In genomic region chr2:73946666-73947065, GRCh38 we compare ENCODE assay signal across 21 cellular contexts. TPM values are rescaled to one million over a fixed set of nuclear protein-coding genes. Genes with fewer than 3 reads are reported as not detected.
DNase-seq lines count a peak whose midpoint lies in the region; ATAC-seq, FAIRE-seq and TF ChIP-seq lines count a peak whose summit lies in the region.
"Had no signal": no experiment of that assay in that cellular context is flagged by ENCODE, and none has a peak within 500 bp of the region (broad histone marks: within the 10 kb centered on the region; RNA-seq: fewer than 3 reads in every experiment).

No MANE protein-coding gene starts in this region.

- H3K4me1 Mint-ChIP-seq in CD4-positive, CD25-positive, alpha-beta regulatory T cell = peaks cover 25 to 98% (median 60%) of the 10 kb centered on the region in 4 donors
- H3K4me1 Mint-ChIP-seq in CD8-positive, alpha-beta memory T cell = peaks cover 52 to 75% (median 69%) of the 10 kb centered on the region in 3 donors
- peaks cover 69% of the 10 kb centered on the region for H3K4me1 Mint-ChIP-seq in dendritic cell treated with granulocyte-macrophage colony-stimulating factor and Interleukin-4, amounts not matched to agents 40 ng/mL and 50 ng/mL, for 4 days (ENCODE audit: low read depth)
- H3K4me1 Mint-ChIP-seq in naive thymus-derived CD8-positive, alpha-beta T cell = peaks cover 35 to 85% (median 84%) of the 10 kb centered on the region in 4 donors

- DNase-seq in CD4-positive, CD25-positive, alpha-beta regulatory T cell = no peak
- no peak for DNase-seq in CD8-positive, alpha-beta memory T cell
- no peak for DNase-seq in naive thymus-derived CD8-positive, alpha-beta T cell
- DNase-seq in GM12891 (ENCODE audit: insufficient read length, low spot score) = no peak
- DNase-seq in superior temporal gyrus (ENCODE audit: extremely low spot score) = no peak
- DNase-seq: DMS153, GDM1, H7, Karpas-422, NCI-H1417 treated with DMSO at 0.1 percent for 48 hours, NCI-H187 treated with DMSO at 0.1 percent for 48 hours, NCI-H345, NCI-H524 treated with DMSO at 0.1 percent for 48 hours, PC-3, RPMI8226, SHP77 treated with DMSO at 0.1 percent for 48 hours had no signal

- H3K27ac ChIP-seq in CD4-positive, CD25-positive, alpha-beta regulatory T cell (ENCODE audit: insufficient read depth, low read length, poor library complexity, severe bottlenecking) = no peak overlapping the region
- no peak overlapping the region for H3K27ac ChIP-seq in CD8-positive, alpha-beta memory T cell (ENCODE audit: low read depth, low read length)
- H3K27ac ChIP-seq: C4-2B had no signal

- POLR2A ChIA-PET in CD8-positive, alpha-beta memory T cell (lab: Charles Lee) = no interaction called here
- POLR2A ChIA-PET in naive thymus-derived CD8-positive, alpha-beta T cell (lab: Charles Lee) = interaction anchor here (0.7 kb wide), 1 partner anchor 15 kb away, joined by 3 read pairs; no protein-coding TSS in a partner anchor

- no peak overlapping the region for H3K4me3 ChIP-seq in CD4-positive, CD25-positive, alpha-beta regulatory T cell (ENCODE audit: low read depth, low read length)
- no peak overlapping the region for H3K4me3 ChIP-seq in CD8-positive, alpha-beta memory T cell (ENCODE audit: low read length)

- H3K36me3 ChIP-seq in CD4-positive, CD25-positive, alpha-beta regulatory T cell (ENCODE audit: control insufficient read depth, insufficient read depth, low read length) = peaks cover 70% of the 10 kb centered on the region
- peaks cover 14% of the 10 kb centered on the region for H3K36me3 ChIP-seq in CD8-positive, alpha-beta memory T cell (ENCODE audit: insufficient read depth, low read length)

- peak overlapping the region in 2 of 3 donors; percentile 86 to 88 for H3K27ac Mint-ChIP-seq in CD4-positive, CD25-positive, alpha-beta regulatory T cell
- H3K27ac Mint-ChIP-seq in CD8-positive, alpha-beta memory T cell = peak overlapping the region in 5 of 8 donors; percentile 36 to 63 (median 51)
- H3K27ac Mint-ChIP-seq in dendritic cell treated with granulocyte-macrophage colony-stimulating factor and Interleukin-4, amounts not matched to agents 40 ng/mL and 50 ng/mL, for 4 days = peak overlapping the region; percentile 86
- peak overlapping the region; percentile 61 to 91 (median 82) for H3K27ac Mint-ChIP-seq in naive thymus-derived CD8-positive, alpha-beta T cell

- peaks cover 21% of the 10 kb centered on the region for H3K4me1 ChIP-seq in CD4-positive, CD25-positive, alpha-beta regulatory T cell (ENCODE audit: control insufficient read depth, insufficient read depth, low read length, poor library complexity, severe bottlenecking)
- peaks cover 41% of the 10 kb centered on the region for H3K4me1 ChIP-seq in CD8-positive, alpha-beta memory T cell (ENCODE audit: insufficient read depth, low read length)

- H3K27me3 ChIP-seq in CD4-positive, CD25-positive, alpha-beta regulatory T cell (ENCODE audit: control insufficient read depth, insufficient read depth, low read length) = no peaks in the 10 kb centered on the region
- no peaks in the 10 kb centered on the region for H3K27me3 ChIP-seq in CD8-positive, alpha-beta memory T cell (ENCODE audit: insufficient read depth, low read length, poor library complexity, severe bottlenecking)

- H3K9me3 Mint-ChIP-seq in CD4-positive, CD25-positive, alpha-beta regulatory T cell = no peaks in the 10 kb centered on the region
- H3K9me3 Mint-ChIP-seq in CD8-positive, alpha-beta memory T cell = no peaks in the 10 kb centered on the region
- H3K9me3 Mint-ChIP-seq in dendritic cell treated with granulocyte-macrophage colony-stimulating factor and Interleukin-4, amounts not matched to agents 40 ng/mL and 50 ng/mL, for 4 days = no peaks in the 10 kb centered on the region
- H3K9me3 Mint-ChIP-seq in naive thymus-derived CD8-positive, alpha-beta T cell = no peaks in the 10 kb centered on the region
- H3K9me3 Mint-ChIP-seq: IgD-negative memory B cell had no signal

- intact Hi-C loops in dendritic cell treated with granulocyte-macrophage colony-stimulating factor and Interleukin-4, amounts not matched to agents 40 ng/mL and 50 ng/mL, for 4 days (cut with micrococcal nuclease) = no loop called here

- no peaks in the 10 kb centered on the region for H3K27me3 Mint-ChIP-seq in CD4-positive, CD25-positive, alpha-beta regulatory T cell
- peaks cover 0 to 2% of the 10 kb centered on the region in 2 donors for H3K27me3 Mint-ChIP-seq in CD8-positive, alpha-beta memory T cell
- no peaks in the 10 kb centered on the region for H3K27me3 Mint-ChIP-seq in dendritic cell treated with granulocyte-macrophage colony-stimulating factor and Interleukin-4, amounts not matched to agents 40 ng/mL and 50 ng/mL, for 4 days
- H3K27me3 Mint-ChIP-seq in naive thymus-derived CD8-positive, alpha-beta T cell = no peaks in the 10 kb centered on the region
- H3K27me3 Mint-ChIP-seq: IgD-negative memory B cell had no signal

- no peak for ATAC-seq in CD4-positive, CD25-positive, alpha-beta regulatory T cell (ENCODE audit: low read depth in 2 of 2)
- peak in 1 of 2 donors; percentile 21 for ATAC-seq in naive thymus-derived CD8-positive, alpha-beta T cell
- no peak for ATAC-seq in HG03354 (IDR thresholded peaks at IDR 0.05; ENCODE audit: poor library complexity, severe bottlenecking, unreplicated experiment)
- ATAC-seq: PC-3 had no signal

- peaks cover 47% of the 10 kb centered on the region for H3K36me3 Mint-ChIP-seq in CD4-positive, CD25-positive, alpha-beta regulatory T cell
- H3K36me3 Mint-ChIP-seq in CD8-positive, alpha-beta memory T cell = peaks cover 0 to 83% (median 20%) of the 10 kb centered on the region in 3 donors
- H3K36me3 Mint-ChIP-seq in dendritic cell treated with granulocyte-macrophage colony-stimulating factor and Interleukin-4, amounts not matched to agents 40 ng/mL and 50 ng/mL, for 4 days (ENCODE audit: low read depth) = peaks cover 82% of the 10 kb centered on the region
- H3K36me3 Mint-ChIP-seq in naive thymus-derived CD8-positive, alpha-beta T cell = peaks cover 7 to 72% (median 23%) of the 10 kb centered on the region in 3 donors

- no peak for TF ChIP-seq POLR2A in GM12891 (IDR thresholded peaks at IDR 0.05; ENCODE audit: low read depth, low read length)

- no peak for FAIRE-seq in GM12891 (lab: Jason Lieb, UNC)

- peak overlapping the region in 1 of 4 donors; percentile 39 for H3K4me3 Mint-ChIP-seq in CD4-positive, CD25-positive, alpha-beta regulatory T cell
- H3K4me3 Mint-ChIP-seq in CD8-positive, alpha-beta memory T cell = no peak overlapping the region
- H3K4me3 Mint-ChIP-seq in dendritic cell treated with granulocyte-macrophage colony-stimulating factor and Interleukin-4, amounts not matched to agents 40 ng/mL and 50 ng/mL, for 4 days = no peak overlapping the region
- H3K4me3 Mint-ChIP-seq in naive thymus-derived CD8-positive, alpha-beta T cell = peak overlapping the region in 4 of 10 donors; percentile 30 to 60 (median 36)
- H3K4me3 Mint-ChIP-seq: IgD-negative memory B cell had no signal

- no peaks in the 10 kb centered on the region for H3K9me3 ChIP-seq in CD4-positive, CD25-positive, alpha-beta regulatory T cell (ENCODE audit: control insufficient read depth in 2 of 2, low read length in 2 of 2)
- H3K9me3 ChIP-seq in CD8-positive, alpha-beta memory T cell (ENCODE audit: low read length) = no peaks in the 10 kb centered on the region

- CTCF ChIA-PET in CD8-positive, alpha-beta memory T cell (lab: Charles Lee) = no interaction called here

TF ChIP-seq in GM12891, 5 proteins besides CTCF, POLR2A, EP300 and RAD21:
- TF ChIP-seq SPI1 (IDR thresholded peaks at IDR 0.05; ENCODE audit: low read depth, low read length) (no peak), PAX5 (IDR thresholded peaks at IDR 0.05; ENCODE audit: insufficient read depth, low read length, severe bottlenecking) (no peak), TAF1 (IDR thresholded peaks at IDR 0.05; ENCODE audit: low read depth, low read length) (no peak), POU2F2 (IDR thresholded peaks at IDR 0.05; ENCODE audit: low read depth, low read length) (no peak), POLR2AphosphoS5 (IDR thresholded peaks at IDR 0.05; ENCODE audit: low read depth, low read length) (no peak)

RNA-seq across cellular contexts. Expression of gene DGUOK, which starts 20.0 kb away (rescaled TPM):
- total RNA-seq in CD4-positive, CD25-positive, alpha-beta regulatory T cell = 43.5 TPM
- 100 to 1,000 TPM; 182 to 226 (median 205) TPM for polyA plus RNA-seq in CD4-positive, CD25-positive, alpha-beta regulatory T cell
- total RNA-seq in CD8-positive, alpha-beta memory T cell = 10 to 100 TPM; 96.6 to 98.8 TPM
- 188 TPM for polyA plus RNA-seq in CD8-positive, alpha-beta memory T cell
- 10 to 100 TPM; 70.3 to 72.3 TPM for total RNA-seq in naive thymus-derived CD8-positive, alpha-beta T cell
- polyA plus RNA-seq in naive thymus-derived CD8-positive, alpha-beta T cell = 100 to 1,000 TPM; 207 to 219 (median 215) TPM
- 110 TPM for polyA plus RNA-seq in GM12891 (2012; ENCODE audit: low read depth, missing spikeins)

RNA-seq across cellular contexts. Expression of gene TET3, which starts 38.0 kb away (rescaled TPM):
- total RNA-seq in CD4-positive, CD25-positive, alpha-beta regulatory T cell = 26.3 TPM
- under 1 TPM; 0.22 to 0.30 (median 0.26) TPM for polyA plus RNA-seq in CD4-positive, CD25-positive, alpha-beta regulatory T cell
- 10 to 100 TPM; 19.9 to 20.5 TPM for total RNA-seq in CD8-positive, alpha-beta memory T cell
- polyA plus RNA-seq in CD8-positive, alpha-beta memory T cell = 0.78 TPM
- total RNA-seq in naive thymus-derived CD8-positive, alpha-beta T cell = 10 to 100 TPM; 30.1 to 30.5 TPM
- 1 to 10 TPM in 1 of 3 donors, under 1 TPM in 2; 0.46 to 1.0 (median 0.61) TPM for polyA plus RNA-seq in naive thymus-derived CD8-positive, alpha-beta T cell
- 9.6 TPM for polyA plus RNA-seq in GM12891 (2012; ENCODE audit: low read depth, missing spikeins)

RNA-seq across cellular contexts. Expression of gene ACTG2, which starts 53.9 kb away (rescaled TPM):
- 0.64 TPM for total RNA-seq in CD4-positive, CD25-positive, alpha-beta regulatory T cell
- polyA plus RNA-seq in CD4-positive, CD25-positive, alpha-beta regulatory T cell = 1 to 10 TPM; 2.4 to 6.6 (median 3.7) TPM
- not detected for total RNA-seq in CD8-positive, alpha-beta memory T cell
- not detected for polyA plus RNA-seq in CD8-positive, alpha-beta memory T cell
- not detected for total RNA-seq in naive thymus-derived CD8-positive, alpha-beta T cell
- polyA plus RNA-seq in naive thymus-derived CD8-positive, alpha-beta T cell = under 1 TPM in 1 of 3 donors, not detected in 2; 0.13 TPM
- polyA plus RNA-seq in GM12891 (2012; ENCODE audit: low read depth, missing spikeins) = not detected
- total RNA-seq: MCF 10A had no signal
- polyA plus RNA-seq: IgD-negative memory B cell had no signal
